9 cellular contexts compared by ENCODE assay signal in the genomic region with DNA sequence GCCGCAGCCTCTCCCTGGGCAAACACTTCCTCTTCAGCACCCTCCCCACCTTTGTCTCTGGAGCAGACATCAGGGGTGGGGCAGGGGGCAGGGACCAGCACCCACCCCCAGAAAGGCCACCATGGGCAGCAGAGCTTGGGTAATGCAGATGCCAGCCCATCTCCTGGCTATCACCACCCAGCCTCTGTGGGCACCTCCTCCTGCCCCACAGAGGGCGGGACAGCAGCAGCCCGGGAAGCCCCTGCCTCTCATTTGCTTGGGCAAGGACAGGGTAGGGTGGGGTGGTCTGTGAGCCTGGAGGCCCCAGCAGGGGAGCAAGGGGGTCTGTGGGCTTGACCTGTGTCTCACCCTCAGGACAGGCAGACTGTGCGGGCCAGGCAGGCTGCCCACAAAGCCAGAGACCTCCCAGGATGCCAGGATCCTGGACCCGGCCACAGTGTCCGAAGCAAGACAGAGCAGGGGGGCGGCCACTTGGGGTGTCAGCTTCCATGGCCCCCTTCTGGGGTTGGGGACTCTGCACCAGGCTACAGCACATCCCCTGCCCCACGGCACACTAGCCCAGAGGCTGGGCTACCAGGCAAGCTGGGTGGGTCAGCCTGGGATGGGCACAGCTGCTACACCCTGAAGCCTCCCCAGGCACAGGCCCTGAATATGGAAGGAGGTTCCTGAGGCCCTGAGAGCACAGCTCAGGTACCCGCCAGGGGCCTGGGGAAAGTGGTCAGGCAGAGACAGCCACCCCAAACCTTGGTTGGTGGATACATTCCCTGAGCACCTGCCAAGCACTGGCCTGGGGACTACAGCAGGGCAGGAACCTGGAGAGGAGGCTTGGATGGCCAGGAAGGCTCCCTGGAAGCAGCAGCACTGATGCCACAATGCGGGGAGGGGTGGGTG. TPM values are rescaled to one million over a fixed set of nuclear protein-coding genes. Genes with fewer than 3 reads are reported as not detected.
DNase-seq lines count a peak whose midpoint lies in the region; FAIRE-seq and TF ChIP-seq lines count a peak whose summit lies in the region.
"Had no signal": no experiment of that assay in that cellular context is flagged by ENCODE, and none has a peak within 500 bp of the region (broad histone marks: within the 10 kb centered on the region; RNA-seq: fewer than 3 reads in every experiment).

No MANE protein-coding gene starts in this region.

- FAIRE-seq in keratinocyte (lab: Jason Lieb, UNC): no peak

- no peak for DNase-seq in AG09309 (ENCODE audit: low read depth)
- DNase-seq in NB4 (ENCODE audit: low read depth): no peak
- no peak for DNase-seq in keratinocyte (ENCODE audit: low read depth, low spot score)
- no peak for DNase-seq in KG1 (lab: John Stamatoyannopoulos, UW)
- no peak for DNase-seq in NCI-H2227 (lab: John Stamatoyannopoulos, UW; ENCODE audit: unreplicated experiment)
- no peak for DNase-seq in NCI-H2081 treated with DMSO at 0.1 percent for 48 hours (lab: John Stamatoyannopoulos, UW)
- DNase-seq: Caco-2, NCI-H1417 treated with DMSO at 0.1 percent for 48 hours had no signal

- TF ChIP-seq CTCF in AG09309 (IDR thresholded peaks at IDR 0.05; ENCODE audit: control insufficient read depth, insufficient read depth, low read depth, low read length, missing control alignments): no peak
- no peak for TF ChIP-seq CTCF in NB4 (IDR thresholded peaks at IDR 0.05; ENCODE audit: low read depth, low read length)
- TF ChIP-seq CTCF in keratinocyte (optimal IDR thresholded peaks at IDR 0.05 in 1 of 3, IDR thresholded peaks at IDR 0.05 in 1 of 3, conservative IDR thresholded peaks at IDR 0.05 in 1 of 3; ENCODE audit: extremely low read depth in 1 of 3, insufficient read depth in 2 of 3, low read length in 3 of 3): no peak

- H3K4me1 ChIP-seq in keratinocyte (ENCODE audit: control insufficient read depth, extremely low read depth, insufficient read depth, low read length): peaks cover 33% of the 10 kb centered on the region

- H3K9me1 ChIP-seq in keratinocyte (ENCODE audit: control insufficient read depth, extremely low read depth, insufficient read depth, low read length): no peaks in the 10 kb centered on the region

- peak overlapping the region; percentile 26 for H3K27ac ChIP-seq in keratinocyte (ENCODE audit: control insufficient read depth, insufficient read depth, low read length)

- peaks cover 41% of the 10 kb centered on the region for H3K79me2 ChIP-seq in keratinocyte (ENCODE audit: control insufficient read depth, insufficient read depth, low read length)

- H3K36me3 ChIP-seq in keratinocyte (ENCODE audit: control insufficient read depth in 2 of 2, extremely low read depth in 1 of 2, insufficient read depth in 2 of 2, low read length in 2 of 2): peaks cover 35% of the 10 kb centered on the region in 2 experiments

- H3K4me3 ChIP-seq in AG09309 (ENCODE audit: control insufficient read depth, low read depth, low read length): peak overlapping the region; percentile 76
- peak overlapping the region; percentile 94 for H3K4me3 ChIP-seq in NB4 (ENCODE audit: low read depth, low read length)
- H3K4me3 ChIP-seq in keratinocyte (ENCODE audit: control insufficient read depth in 2 of 3, extremely low read depth in 1 of 3, insufficient read depth in 2 of 3, low read depth in 1 of 3, low read length in 3 of 3): no peak overlapping the region

- H2AFZ ChIP-seq in keratinocyte (ENCODE audit: control insufficient read depth, low read length): no peak overlapping the region

- H3K27me3 ChIP-seq in keratinocyte (ENCODE audit: control insufficient read depth, extremely low read depth, insufficient read depth, low read length): no peaks in the 10 kb centered on the region
- H3K27me3 ChIP-seq: Peyer's patch had no signal

- H3K9ac ChIP-seq in keratinocyte (ENCODE audit: control insufficient read depth, extremely low read depth, insufficient read depth, low read length): peak overlapping the region; percentile 56

- H3K9me3 ChIP-seq in keratinocyte (ENCODE audit: control insufficient read depth, low read depth, low read length): no peaks in the 10 kb centered on the region
- H3K9me3 ChIP-seq: Caco-2, Peyer's patch had no signal

- no peaks in the 10 kb centered on the region for H4K20me1 ChIP-seq in keratinocyte (ENCODE audit: control insufficient read depth, extremely low read depth, insufficient read depth, low read length)

- dilution Hi-C loops in keratinocyte (cut with MboI; ENCODE audit: extremely low pct_ligation_motif_present, low sequenced_read_pairs): no loop called here

- no peak overlapping the region for H3K4me2 ChIP-seq in keratinocyte (ENCODE audit: control insufficient read depth, extremely low read depth, insufficient read depth, low read depth, low read length)

- no peak for TF ChIP-seq POLR2A in NB4 (IDR thresholded peaks at IDR 0.05; ENCODE audit: extremely low read depth, insufficient read length)

RNA-seq across cellular contexts. Expression of gene RNH1, which starts 4.5 kb away (rescaled TPM):
- 92.0 to 171 TPM (median 108 TPM) in 3 replicates for polyA plus RNA-seq in keratinocyte
- 196 TPM for polyA plus RNA-seq in keratinocyte (2011; ENCODE audit: low read depth)
- 136 and 249 TPM in 2 replicates for polyA plus RNA-seq in keratinocyte (2011; cell fraction: cytosol; rRNA removed)
- 186 and 288 TPM in 2 replicates for polyA plus RNA-seq in keratinocyte (2011; cell fraction: nucleus; rRNA removed)
- polyA plus RNA-seq in keratinocyte (2012; ENCODE audit: low replicate concordance): 193 and 309 TPM in 2 replicates
- 118 to 321 TPM (median 182 TPM) in 3 replicates for polyA minus RNA-seq in keratinocyte
- 295 TPM for polyA minus RNA-seq in keratinocyte (2011; cell fraction: cytosol; rRNA and poly(A)+ RNA removed)
- 131 and 149 TPM in 2 replicates for polyA minus RNA-seq in keratinocyte (2011; cell fraction: nucleus; rRNA and poly(A)+ RNA removed)

RNA-seq across cellular contexts. Expression of gene HRAS, which starts 32.8 kb away (rescaled TPM):
- 112 to 164 TPM (median 122 TPM) in 3 replicates for polyA plus RNA-seq in keratinocyte
- 109 TPM for polyA plus RNA-seq in keratinocyte (2011; ENCODE audit: low read depth)
- polyA plus RNA-seq in keratinocyte (2011; cell fraction: cytosol; rRNA removed): 105 and 178 TPM in 2 replicates
- polyA plus RNA-seq in keratinocyte (2011; cell fraction: nucleus; rRNA removed): 175 and 179 TPM in 2 replicates
- 115 and 238 TPM in 2 replicates for polyA plus RNA-seq in keratinocyte (2012; ENCODE audit: low replicate concordance)
- polyA minus RNA-seq in keratinocyte: 143 to 287 TPM (median 170 TPM) in 3 replicates
- 122 TPM for polyA minus RNA-seq in keratinocyte (2011; cell fraction: cytosol; rRNA and poly(A)+ RNA removed)
- polyA minus RNA-seq in keratinocyte (2011; cell fraction: nucleus; rRNA and poly(A)+ RNA removed): 24.8 and 25.6 TPM in 2 replicates

RNA-seq across cellular contexts. Expression of gene LRRC56, which starts 34.8 kb away (rescaled TPM):
- 0.14 to 0.44 TPM (median 0.28 TPM) in 3 replicates for polyA plus RNA-seq in keratinocyte
- not detected for polyA plus RNA-seq in keratinocyte (2011; ENCODE audit: low read depth)
- polyA plus RNA-seq in keratinocyte (2011; cell fraction: cytosol; rRNA removed): 0.09 and 0.18 TPM in 2 replicates
- 0.53 and 1.1 TPM in 2 replicates for polyA plus RNA-seq in keratinocyte (2011; cell fraction: nucleus; rRNA removed)
- 0.39 and 0.45 TPM in 2 replicates for polyA plus RNA-seq in keratinocyte (2012; ENCODE audit: low replicate concordance)
- polyA minus RNA-seq in keratinocyte: 0.26 to 0.38 TPM (median 0.30 TPM) in 3 replicates
- polyA minus RNA-seq in keratinocyte (2011; cell fraction: cytosol; rRNA and poly(A)+ RNA removed): not detected
- polyA minus RNA-seq in keratinocyte (2011; cell fraction: nucleus; rRNA and poly(A)+ RNA removed): 0.23 and 0.63 TPM in 2 replicates

RNA-seq across cellular contexts. Expression of gene PTDSS2, which starts 52.5 kb away (rescaled TPM):
- 21.6 to 36.7 TPM (median 31.7 TPM) in 3 replicates for polyA plus RNA-seq in keratinocyte
- polyA plus RNA-seq in keratinocyte (2011; ENCODE audit: low read depth): 15.6 TPM
- polyA plus RNA-seq in keratinocyte (2011; cell fraction: cytosol; rRNA removed): 21.5 and 31.3 TPM in 2 replicates
- polyA plus RNA-seq in keratinocyte (2011; cell fraction: nucleus; rRNA removed): 73.0 and 91.5 TPM in 2 replicates
- 25.4 and 36.5 TPM in 2 replicates for polyA plus RNA-seq in keratinocyte (2012; ENCODE audit: low replicate concordance)
- 42.6 to 74.9 TPM (median 46.0 TPM) in 3 replicates for polyA minus RNA-seq in keratinocyte
- 48.5 TPM for polyA minus RNA-seq in keratinocyte (2011; cell fraction: cytosol; rRNA and poly(A)+ RNA removed)
- 59.6 and 60.7 TPM in 2 replicates for polyA minus RNA-seq in keratinocyte (2011; cell fraction: nucleus; rRNA and poly(A)+ RNA removed)

RNA-seq across cellular contexts. Expression of gene LMNTD2, which starts 58.0 kb away (rescaled TPM):
- polyA plus RNA-seq in keratinocyte: 0.94 to 1.5 TPM (median 1.2 TPM) in 3 replicates
- 1.7 TPM for polyA plus RNA-seq in keratinocyte (2011; ENCODE audit: low read depth)
- polyA plus RNA-seq in keratinocyte (2011; cell fraction: cytosol; rRNA removed): 0.13 and 0.73 TPM in 2 replicates
- 4.6 and 7.2 TPM in 2 replicates for polyA plus RNA-seq in keratinocyte (2011; cell fraction: nucleus; rRNA removed)
- polyA plus RNA-seq in keratinocyte (2012; ENCODE audit: low replicate concordance): 0.81 and 1.4 TPM in 2 replicates
- 0.13 to 0.58 TPM (median 0.49 TPM) in 3 replicates for polyA minus RNA-seq in keratinocyte
- polyA minus RNA-seq in keratinocyte (2011; cell fraction: cytosol; rRNA and poly(A)+ RNA removed): 1.2 TPM
- polyA minus RNA-seq in keratinocyte (2011; cell fraction: nucleus; rRNA and poly(A)+ RNA removed): 0.31 and 1.2 TPM in 2 replicates

Comparison
In these comparisons a context has a peak if more than half of its experiments do, and no peak if none do; other contexts are left out.
1. H3K4me3 ChIP-seq: peak in AG09309 (single experiment) and NB4 (single experiment); none in keratinocyte (0 of 3).